9 cellular contexts compared by ENCODE assay signal in the genomic region with DNA sequence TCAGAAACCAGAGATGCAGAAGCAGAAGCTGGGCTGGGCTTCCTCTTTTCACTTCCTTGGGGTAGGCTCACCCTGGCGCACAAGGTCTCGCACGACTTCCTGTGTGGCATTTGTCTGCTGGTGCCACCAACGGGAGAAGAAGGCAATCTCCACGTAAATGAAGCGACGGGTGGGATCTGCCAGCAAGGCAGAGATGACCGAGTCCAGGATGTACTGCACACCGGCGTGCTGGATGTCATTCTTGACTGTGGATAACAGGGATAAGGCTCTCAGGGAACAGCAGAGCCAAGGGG. TPM values are rescaled to one million over a fixed set of nuclear protein-coding genes. Genes with fewer than 3 reads are reported as not detected.
DNase-seq lines count a peak whose midpoint lies in the region; ATAC-seq and TF ChIP-seq lines count a peak whose summit lies in the region.
"Had no signal": no experiment of that assay in that cellular context is flagged by ENCODE, and none has a peak within 500 bp of the region (broad histone marks: within the 10 kb centered on the region; RNA-seq: fewer than 3 reads in every experiment).

No MANE protein-coding gene starts in this region.

- H3K4me3 ChIP-seq in DND-41 (ENCODE audit: low read depth in 1 of 2, low read length in 2 of 2) (no peak overlapping the region), PC-3 (ENCODE audit: low read length) (no peak overlapping the region), SK-N-SH (ENCODE audit: low read depth in 2 of 2, low read length in 1 of 2) (no peak overlapping the region)

- H3K4me1 Mint-ChIP-seq in activated naive CD8-positive, alpha-beta T cell treated with anti-CD3 and anti-CD28 coated beads for 36 hours: peaks cover 19% of the 10 kb centered on the region
- H3K4me1 Mint-ChIP-seq in nephron: peaks cover 30% of the 10 kb centered on the region

- TF ChIP-seq CTCF in DND-41 (IDR thresholded peaks at IDR 0.05; ENCODE audit: borderline replicate concordance, extremely low read depth, low read length, poor library complexity, severe bottlenecking) (no peak), PC-3 (conservative IDR thresholded peaks at IDR 0.05; ENCODE audit: low read depth, low read length) (no peak), nephron (IDR thresholded peaks at IDR 0.05; ENCODE audit: unreplicated experiment in 3 of 3) (no peak), SK-N-SH (IDR thresholded peaks at IDR 0.05) (no peak)

- ATAC-seq in DND-41 (ENCODE audit: insufficient read depth, low read depth) (no peak), PC-3 (no peak), GM21381 (IDR thresholded peaks at IDR 0.05; ENCODE audit: unreplicated experiment) (no peak), HG02610 (IDR thresholded peaks at IDR 0.05; ENCODE audit: unreplicated experiment) (no peak), HG02884 (IDR thresholded peaks at IDR 0.05; ENCODE audit: unreplicated experiment) (no peak)
- ATAC-seq: gastrocnemius medialis had no signal

- H3K4me1 ChIP-seq in DND-41 (ENCODE audit: insufficient read depth, low read length) (peaks cover 42% of the 10 kb centered on the region), PC-3 (ENCODE audit: insufficient read depth, low read length) (peaks cover 25% of the 10 kb centered on the region), SK-N-SH (ENCODE audit: control insufficient read depth in 1 of 2, insufficient read depth in 2 of 2, low read depth in 1 of 2, low read length in 1 of 2) (peaks cover 0 to 29% of the 10 kb centered on the region in 2 experiments; a peak in 1 of 4 replicates)

- no peak for DNase-seq in DND-41
- no peak for DNase-seq in PC-3
- peak; percentile 61 for DNase-seq in activated naive CD8-positive, alpha-beta T cell treated with anti-CD3 and anti-CD28 coated beads for 36 hours
- no peak for DNase-seq in SK-N-SH

- H3K9me3 ChIP-seq in DND-41 (ENCODE audit: insufficient read depth, low read length, severe bottlenecking): no peaks in the 10 kb centered on the region
- no peaks in the 10 kb centered on the region for H3K9me3 ChIP-seq in PC-3 (ENCODE audit: low read length)
- H3K9me3 ChIP-seq in SK-N-SH: no peaks in the 10 kb centered on the region
- H3K9me3 ChIP-seq: gastrocnemius medialis had no signal

- peak overlapping the region; percentile 89 for H3K27ac Mint-ChIP-seq in activated naive CD8-positive, alpha-beta T cell treated with anti-CD3 and anti-CD28 coated beads for 36 hours
- no peak overlapping the region for H3K27ac Mint-ChIP-seq in nephron

- H3K27me3 Mint-ChIP-seq in activated naive CD8-positive, alpha-beta T cell treated with anti-CD3 and anti-CD28 coated beads for 36 hours: no peaks in the 10 kb centered on the region
- H3K27me3 Mint-ChIP-seq in nephron (ENCODE audit: low read depth): no peaks in the 10 kb centered on the region

- WGBS in SK-N-SH (ENCODE audit: low lambda C conversion rate): 97% methylated on average over 10 of the region's 10 CpGs

- H3K9me2 ChIP-seq in PC-3 (replicated peaks; ENCODE audit: low read length) (no peaks in the 10 kb centered on the region), SK-N-SH (no peaks in the 10 kb centered on the region)

- no peak for TF ChIP-seq RAD21 in SK-N-SH (IDR thresholded peaks at IDR 0.05; ENCODE audit: low read length)

- no peaks in the 10 kb centered on the region for H3K9me3 Mint-ChIP-seq in activated naive CD8-positive, alpha-beta T cell treated with anti-CD3 and anti-CD28 coated beads for 36 hours
- H3K9me3 Mint-ChIP-seq in nephron: no peaks in the 10 kb centered on the region

- no peak overlapping the region for H2AFZ ChIP-seq in DND-41 (ENCODE audit: low read depth, low read length)
- H2AFZ ChIP-seq in PC-3 (ENCODE audit: low read length): no peak overlapping the region
- no peak overlapping the region for H2AFZ ChIP-seq in SK-N-SH (ENCODE audit: low read depth)

- H3K4me3 Mint-ChIP-seq in activated naive CD8-positive, alpha-beta T cell treated with anti-CD3 and anti-CD28 coated beads for 36 hours: peak overlapping the region; percentile 89
- peak overlapping the region; percentile 97 to 99 (median 98) for H3K4me3 Mint-ChIP-seq in nephron

- H3K27me3 ChIP-seq in DND-41 (ENCODE audit: insufficient read depth, low read length, poor library complexity): no peaks in the 10 kb centered on the region
- H3K27me3 ChIP-seq in PC-3 (ENCODE audit: low read length): no peaks in the 10 kb centered on the region
- H3K27me3 ChIP-seq in SK-N-SH (ENCODE audit: insufficient read depth): no peaks in the 10 kb centered on the region
- H3K27me3 ChIP-seq: gastrocnemius medialis had no signal

- peak overlapping the region; percentile 77; the same call in 1 of the 2 replicates for H3K4me2 ChIP-seq in DND-41 (ENCODE audit: insufficient read depth, low read length)
- H3K4me2 ChIP-seq in PC-3 (ENCODE audit: low read length): peak overlapping the region; percentile 93; the same call in 1 of the 2 replicates
- H3K4me2 ChIP-seq in SK-N-SH: no peak overlapping the region

- CTCF ChIA-PET in PC-3 (lab: Charles Lee) (no interaction called here), SK-N-SH (lab: Yijun Ruan, JAX) (interaction anchor here (1.5 to 3.1 kb wide), 2 partner anchors 11 to 25 kb away, joined by 9 to 12 read pairs; no protein-coding TSS in a partner anchor)

- TF ChIP-seq EP300 in SK-N-SH (IDR thresholded peaks at IDR 0.05; ENCODE audit: borderline replicate concordance in 1 of 2, low read depth in 1 of 2, low read length in 1 of 2): no peak

- H4K20me1 ChIP-seq in DND-41 (ENCODE audit: insufficient read depth, low read length): 0 out of 2 replicates have a peak, but pooled peaks cover 5% of the 10 kb centered on the region
- no peaks in the 10 kb centered on the region for H4K20me1 ChIP-seq in PC-3 (ENCODE audit: low read length)
- H4K20me1 ChIP-seq in SK-N-SH (ENCODE audit: insufficient read depth): no peaks in the 10 kb centered on the region

- H3K79me2 ChIP-seq in DND-41 (ENCODE audit: insufficient read depth, low read length): peaks cover 51% of the 10 kb centered on the region
- peaks cover 44% of the 10 kb centered on the region for H3K79me2 ChIP-seq in PC-3 (ENCODE audit: low read length)
- H3K79me2 ChIP-seq in SK-N-SH (ENCODE audit: insufficient read depth): peaks cover 42% of the 10 kb centered on the region

- peaks cover 53% of the 10 kb centered on the region for H3K36me3 ChIP-seq in DND-41 (ENCODE audit: insufficient read depth, low read length)
- peaks cover 18% of the 10 kb centered on the region for H3K36me3 ChIP-seq in PC-3 (ENCODE audit: low read depth, low read length)
- peaks cover 11 to 14% of the 10 kb centered on the region in 2 experiments for H3K36me3 ChIP-seq in SK-N-SH (replicated peaks in 1 of 2; ENCODE audit: control insufficient read depth in 1 of 2, insufficient read depth in 2 of 2, low read length in 1 of 2)

- H3K27ac ChIP-seq in DND-41 (ENCODE audit: low read length): no peak overlapping the region
- H3K27ac ChIP-seq in PC-3 (ENCODE audit: low read length): no peak overlapping the region
- no peak overlapping the region for H3K27ac ChIP-seq in SK-N-SH (ENCODE audit: low read depth in 2 of 2, low read length in 1 of 2)

- H3K9ac ChIP-seq in DND-41 (ENCODE audit: low read depth, low read length) (no peak overlapping the region), PC-3 (ENCODE audit: low read length) (no peak overlapping the region), SK-N-SH (no peak overlapping the region)

- peaks cover 44% of the 10 kb centered on the region for H3K36me3 Mint-ChIP-seq in activated naive CD8-positive, alpha-beta T cell treated with anti-CD3 and anti-CD28 coated beads for 36 hours
- peaks cover 19% of the 10 kb centered on the region for H3K36me3 Mint-ChIP-seq in nephron (ENCODE audit: low read depth)

- no TSS peak for BruUV-seq in PC-3 (replicated peaks; lab: Mats Ljungman, UMichigan)

- intact Hi-C loops in PC-3 (cut with micrococcal nuclease): no loop called here

- H3F3A ChIP-seq in PC-3 (ENCODE audit: low read length, unreplicated experiment) (no peaks in the 10 kb centered on the region), SK-N-SH (replicated peaks; ENCODE audit: insufficient read depth) (peaks cover 14% of the 10 kb centered on the region)

- POLR2A ChIA-PET in PC-3 (lab: Charles Lee; ENCODE audit: unreplicated experiment) (interaction anchor here (0.6 kb wide), 1 partner anchor 213 kb away, joined by 3 read pairs; no protein-coding TSS in a partner anchor), SK-N-SH (lab: Yijun Ruan, JAX) (no interaction called here)

TF ChIP-seq in SK-N-SH, 30 proteins besides CTCF, POLR2A, EP300 and RAD21 (continues in another document):
- TF ChIP-seq YY1 (IDR thresholded peaks at IDR 0.05; ENCODE audit: low read depth) (no peak), SIN3A (IDR thresholded peaks at IDR 0.05; ENCODE audit: borderline replicate concordance, low read depth, low read length) (no peak), GATA2 (CRISPR knock-in tag; IDR thresholded peaks at IDR 0.05) (no peak), TCF12 (IDR thresholded peaks at IDR 0.05) (no peak), FOXJ3 (CRISPR knock-in tag; IDR thresholded peaks at IDR 0.05) (no peak)

RNA-seq across cellular contexts. Expression of a gene that starts 1.3 kb away (rescaled TPM):
- 62.9 and 67.5 TPM in 2 replicates for total RNA-seq in PC-3 (2014; rRNA removed)
- total RNA-seq in activated naive CD8-positive, alpha-beta T cell treated with anti-CD3 and anti-CD28 coated beads for 36 hours: 100 to 1,000 TPM; 111 to 122 TPM
- polyA plus RNA-seq in SK-N-SH (2012; rRNA removed): 43.2 and 47.0 TPM in 2 replicates
- polyA plus RNA-seq in SK-N-SH (2012; cell fraction: cytosol; rRNA removed): 23.6 and 33.7 TPM in 2 replicates
- polyA plus RNA-seq in SK-N-SH (2012; cell fraction: nucleus; rRNA removed): 102 and 112 TPM in 2 replicates

RNA-seq across cellular contexts. Expression of a gene that starts 1.4 kb away (rescaled TPM):
- total RNA-seq in PC-3 (2014; rRNA removed): 39.5 and 53.5 TPM in 2 replicates
- total RNA-seq in activated naive CD8-positive, alpha-beta T cell treated with anti-CD3 and anti-CD28 coated beads for 36 hours: 10 to 100 TPM; 25.7 to 26.8 TPM
- polyA plus RNA-seq in SK-N-SH (2012; rRNA removed): 12.8 and 18.2 TPM in 2 replicates
- 8.2 and 11.1 TPM in 2 replicates for polyA plus RNA-seq in SK-N-SH (2012; cell fraction: cytosol; rRNA removed)
- polyA plus RNA-seq in SK-N-SH (2012; cell fraction: nucleus; rRNA removed): 28.5 and 44.2 TPM in 2 replicates

RNA-seq across cellular contexts. Expression of a gene that starts 16.5 kb away (rescaled TPM):
- 140 and 150 TPM in 2 replicates for total RNA-seq in PC-3 (2014; rRNA removed)
- 10 to 100 TPM; 92.9 to 99.9 TPM for total RNA-seq in activated naive CD8-positive, alpha-beta T cell treated with anti-CD3 and anti-CD28 coated beads for 36 hours
- 179 and 192 TPM in 2 replicates for polyA plus RNA-seq in SK-N-SH (2012; rRNA removed)
- polyA plus RNA-seq in SK-N-SH (2012; cell fraction: cytosol; rRNA removed): 123 and 143 TPM in 2 replicates
- 333 and 391 TPM in 2 replicates for polyA plus RNA-seq in SK-N-SH (2012; cell fraction: nucleus; rRNA removed)

RNA-seq across cellular contexts. Expression of a gene that starts 22.6 kb away (rescaled TPM):
- total RNA-seq in PC-3 (2014; rRNA removed): not detected in 2 replicates
- not detected for total RNA-seq in activated naive CD8-positive, alpha-beta T cell treated with anti-CD3 and anti-CD28 coated beads for 36 hours
- not detected in 2 replicates for polyA plus RNA-seq in SK-N-SH (2012; rRNA removed)
- 0.13 TPM in 1 of 2 replicates, not detected in the other for polyA plus RNA-seq in SK-N-SH (2012; cell fraction: cytosol; rRNA removed)
- polyA plus RNA-seq in SK-N-SH (2012; cell fraction: nucleus; rRNA removed): 0.30 TPM in 1 of 2 replicates, not detected in the other
- total RNA-seq: gastrocnemius medialis had no signal

RNA-seq across cellular contexts. Expression of a gene that starts 31.2 kb away (rescaled TPM):
- total RNA-seq in PC-3 (2014; rRNA removed): 27.5 and 34.6 TPM in 2 replicates
- 10 to 100 TPM; 13.1 to 13.4 TPM for total RNA-seq in activated naive CD8-positive, alpha-beta T cell treated with anti-CD3 and anti-CD28 coated beads for 36 hours
- polyA plus RNA-seq in SK-N-SH (2012; rRNA removed): 25.9 and 26.6 TPM in 2 replicates
- 9.6 and 15.9 TPM in 2 replicates for polyA plus RNA-seq in SK-N-SH (2012; cell fraction: cytosol; rRNA removed)
- polyA plus RNA-seq in SK-N-SH (2012; cell fraction: nucleus; rRNA removed): 39.1 and 46.7 TPM in 2 replicates
